8 cellular contexts compared by ENCODE assay signal in genomic region chr19:32599736-32600157, GRCh38. TPM values are rescaled to one million over a fixed set of nuclear protein-coding genes. Genes with fewer than 3 reads are reported as not detected.
DNase-seq lines count a peak whose midpoint lies in the region; ATAC-seq lines count a peak whose summit lies in the region.

No MANE protein-coding gene starts in this region.

- no peak for ATAC-seq in GM21360 (IDR thresholded peaks at IDR 0.05; ENCODE audit: unreplicated experiment)

- H3K9me3 ChIP-seq in MG63 = no peaks in the 10 kb centered on the region

- peaks cover 67% of the 10 kb centered on the region for H3K36me3 ChIP-seq in MG63

- DNase-seq in DMS79 treated with DMSO at 0.1 percent for 48 hours (lab: John Stamatoyannopoulos, UW) = peak; percentile 53
- no peak for DNase-seq in DMS79 (lab: John Stamatoyannopoulos, UW)
- DNase-seq in MG63 = peak; percentile 20
- DNase-seq in SK-N-DZ (ENCODE audit: low spot score) = peak; percentile 40
- peak; percentile 71 for DNase-seq in astrocyte of the hippocampus (ENCODE audit: low read depth, low spot score)
- peak; percentile 66 for DNase-seq in iPS-NIHi11 (ENCODE audit: low spot score)
- DNase-seq in stimulated activated CD4-positive, alpha-beta T cell treated with anti-CD3 and anti-CD28 coated beads, Interleukin-2, amount 100 ng/mL, for 24 hours = peak; percentile 30 to 54

- no peak overlapping the region for H3K4me3 ChIP-seq in MG63

- H3K27me3 ChIP-seq in MG63 = no peaks in the 10 kb centered on the region

RNA-seq across cellular contexts. Expression of gene PDCD5, which starts 18.8 kb away (rescaled TPM):
- 245 and 384 TPM in 2 replicates for total RNA-seq in MG63 (2014; rRNA removed; shearing (Covaris generic); ENCODE audit: low replicate concordance)
- 241 and 263 TPM in 2 replicates for polyA plus RNA-seq in SK-N-DZ (2014; cell fraction: cytosol; rRNA removed)
- polyA plus RNA-seq in SK-N-DZ (2014; cell fraction: nucleus; rRNA removed) = 171 and 223 TPM in 2 replicates
